In the genomic region with DNA sequence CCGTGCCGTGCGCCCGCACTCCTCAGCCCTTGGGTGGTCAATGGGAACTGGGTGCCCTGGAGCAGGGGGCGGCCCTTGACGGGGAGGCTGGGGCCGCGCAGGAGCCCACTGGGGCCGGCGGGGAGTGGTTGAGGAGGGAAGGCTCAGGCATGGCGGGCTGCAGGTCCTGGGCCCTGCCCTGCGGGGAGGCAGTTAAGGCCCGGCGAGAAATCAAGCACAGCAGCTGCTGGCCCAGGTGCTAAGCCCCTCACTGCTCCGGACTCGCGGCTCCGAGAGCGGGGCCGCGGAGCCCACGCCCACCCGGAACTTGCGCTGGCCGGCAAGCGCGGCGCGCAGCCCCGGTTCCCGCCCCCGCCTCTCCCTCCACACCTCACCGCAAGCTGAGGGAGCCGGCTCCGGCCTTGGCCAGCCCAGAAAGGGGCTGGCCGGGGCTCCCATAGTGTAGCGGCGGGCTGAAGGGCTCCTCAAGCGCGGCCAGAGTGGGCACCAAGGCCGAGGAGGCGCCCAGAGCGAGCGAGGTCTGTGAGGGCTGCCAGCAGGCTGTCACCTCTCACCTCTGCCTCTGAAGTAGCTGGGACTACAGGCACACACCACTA, we compare ENCODE assay signal across 8 cellular contexts. TPM values are rescaled to one million over a fixed set of nuclear protein-coding genes. Genes with fewer than 3 reads are reported as not detected.
A peak's percentile ranks its signal among the peaks of the same experiment; 100 is the strongest.
DNase-seq lines count a peak whose midpoint lies in the region; ATAC-seq, FAIRE-seq and TF ChIP-seq lines count a peak whose summit lies in the region.

No MANE protein-coding gene starts in this region.

- no peak for TF ChIP-seq CTCF in kidney (IDR thresholded peaks at IDR 0.05; ENCODE audit: borderline replicate concordance, extremely low read depth, insufficient read depth)

- H3K27ac ChIP-seq in kidney (ENCODE audit: low read depth in 2 of 2, low read length in 2 of 2) (no peak overlapping the region), subcutaneous abdominal adipose tissue (ENCODE audit: low read depth, low read length) (no peak overlapping the region)

- peaks cover 6% of the 10 kb centered on the region for H3K27me3 Mint-ChIP-seq in activated CD4-positive, alpha-beta T cell treated with anti-CD3 and anti-CD28 coated beads, Interleukin-2, amount 10 ng/mL, durations not matched to agents 24 days and 14 days

- H3K4me3 Mint-ChIP-seq in activated CD4-positive, alpha-beta T cell treated with anti-CD3 and anti-CD28 coated beads, Interleukin-2, amount 10 ng/mL, durations not matched to agents 24 days and 14 days, result peak overlapping the region; percentile 65

- H3K36me3 ChIP-seq in kidney (ENCODE audit: control insufficient read depth in 1 of 2, insufficient read depth in 2 of 2, low read length in 2 of 2), result no peaks in the 10 kb centered on the region
- H3K36me3 ChIP-seq in subcutaneous abdominal adipose tissue (ENCODE audit: control insufficient read depth in 5 of 5, insufficient read depth in 5 of 5, low read length in 5 of 5), result no peaks in the 10 kb centered on the region

- H3K9me3 ChIP-seq in kidney (ENCODE audit: control insufficient read depth in 1 of 2, low read length in 2 of 2) (no peaks in the 10 kb centered on the region), subcutaneous abdominal adipose tissue (ENCODE audit: control insufficient read depth in 5 of 5, low read length in 5 of 5) (no peaks in the 10 kb centered on the region)

- ATAC-seq in HG03439 (IDR thresholded peaks at IDR 0.05; ENCODE audit: unreplicated experiment), result no peak
- ATAC-seq in GM21367 (IDR thresholded peaks at IDR 0.05; ENCODE audit: unreplicated experiment), result no peak

- no peak overlapping the region for H3K27ac Mint-ChIP-seq in activated CD4-positive, alpha-beta T cell treated with anti-CD3 and anti-CD28 coated beads, Interleukin-2, amount 10 ng/mL, durations not matched to agents 24 days and 14 days

- H3K4me1 Mint-ChIP-seq in activated CD4-positive, alpha-beta T cell treated with anti-CD3 and anti-CD28 coated beads, Interleukin-2, amount 10 ng/mL, durations not matched to agents 24 days and 14 days, result peaks cover 8% of the 10 kb centered on the region

- H3K4me1 ChIP-seq in kidney (ENCODE audit: control insufficient read depth in 1 of 2, insufficient read depth in 1 of 2, low read depth in 1 of 2, low read length in 2 of 2) (no peaks in the 10 kb centered on the region), subcutaneous abdominal adipose tissue (ENCODE audit: control insufficient read depth in 5 of 5, insufficient read depth in 5 of 5, low read length in 5 of 5) (peaks cover 0 to 13% (median 8%) of the 10 kb centered on the region in 5 donors)

- no peaks in the 10 kb centered on the region for H3K36me3 Mint-ChIP-seq in activated CD4-positive, alpha-beta T cell treated with anti-CD3 and anti-CD28 coated beads, Interleukin-2, amount 10 ng/mL, durations not matched to agents 24 days and 14 days (ENCODE audit: low read depth)

- H3K4me3 ChIP-seq in kidney (ENCODE audit: low read length in 2 of 2) (peak overlapping the region in 1 of 2 donors; percentile 37), subcutaneous abdominal adipose tissue (ENCODE audit: low read depth in 1 of 5, low read length in 5 of 5) (peak overlapping the region in 4 of 5 donors; percentile 41 to 62 (median 56))

- FAIRE-seq in kidney (lab: Jason Lieb, UNC), result no peak

- no peaks in the 10 kb centered on the region for H3K9me3 Mint-ChIP-seq in activated CD4-positive, alpha-beta T cell treated with anti-CD3 and anti-CD28 coated beads, Interleukin-2, amount 10 ng/mL, durations not matched to agents 24 days and 14 days

- H3K27me3 ChIP-seq in subcutaneous abdominal adipose tissue (ENCODE audit: control insufficient read depth in 5 of 5, insufficient read depth in 4 of 5, low read length in 5 of 5), result no peaks in the 10 kb centered on the region

- H3K9ac ChIP-seq in kidney (ENCODE audit: low read length in 2 of 2) (peak overlapping the region in 1 of 2 donors; percentile 34), subcutaneous abdominal adipose tissue (ENCODE audit: low read length in 5 of 5) (peak overlapping the region in 3 of 5 donors; percentile 42 to 59 (median 46))

- intact Hi-C loops in activated CD4-positive, alpha-beta T cell treated with anti-CD3 and anti-CD28 coated beads, Interleukin-2, amount 10 ng/mL, durations not matched to agents 24 days and 14 days (cut with micrococcal nuclease), result loop anchor here (5.0 kb wide), 1 partner anchor 54 kb away; a partner anchor contains a TSS
- intact Hi-C loops in kidney (cut with DNase I), result no loop called here

- DNase-seq in activated CD4-positive, alpha-beta T cell treated with anti-CD3 and anti-CD28 coated beads, Interleukin-2, amount 10 ng/mL, durations not matched to agents 24 days and 14 days, result peak; percentile 73
- no peak for DNase-seq in activated CD4-positive, alpha-beta T cell treated with anti-CD3 and anti-CD28 coated beads for 1 hour
- DNase-seq in amniotic epithelial cell (ENCODE audit: low read depth), result peak; percentile 14
- peak; percentile 73 for DNase-seq in kidney
- DNase-seq in NCI-H1436 (lab: John Stamatoyannopoulos, UW), result no peak

RNA-seq across cellular contexts. Expression of a gene that starts 7.8 kb away (rescaled TPM):
- not detected in 2 replicates for total RNA-seq in activated CD4-positive, alpha-beta T cell treated with anti-CD3 and anti-CD28 coated beads, Interleukin-2, amount 10 ng/mL, durations not matched to agents 24 days and 14 days
- not detected for total RNA-seq in kidney
- 0.49 TPM for polyA plus RNA-seq in kidney (ENCODE audit: insufficient read depth, low read depth, low replicate concordance)

RNA-seq across cellular contexts. Expression of a gene that starts 53.2 kb away (rescaled TPM):
- 42.5 and 44.3 TPM in 2 replicates for total RNA-seq in activated CD4-positive, alpha-beta T cell treated with anti-CD3 and anti-CD28 coated beads, Interleukin-2, amount 10 ng/mL, durations not matched to agents 24 days and 14 days
- total RNA-seq in kidney, result 27.6 TPM
- polyA plus RNA-seq in kidney (ENCODE audit: insufficient read depth, low read depth, low replicate concordance), result 5.5 TPM

Comparison
In these comparisons a context has a peak if more than half of its experiments do, and no peak if none do; other contexts are left out.
1. DNase-seq: peak in activated CD4-positive, alpha-beta T cell treated with anti-CD3 and anti-CD28 coated beads, Interleukin-2, amount 10 ng/mL, durations not matched to agents 24 days and 14 days (single experiment), amniotic epithelial cell (single experiment) and kidney (single experiment); none in activated CD4-positive, alpha-beta T cell treated with anti-CD3 and anti-CD28 coated beads for 1 hour (single experiment) and NCI-H1436 (single experiment).